17 cellular contexts compared by ENCODE assay signal in genomic region chr7:108419961-108420360, GRCh38. TPM values are rescaled to one million over a fixed set of nuclear protein-coding genes. Genes with fewer than 3 reads are reported as not detected.
DNase-seq lines count a peak whose midpoint lies in the region; ATAC-seq, FAIRE-seq and TF ChIP-seq lines count a peak whose summit lies in the region.
"Had no signal": no experiment of that assay in that cellular context is flagged by ENCODE, and none has a peak within 500 bp of the region (broad histone marks: within the 10 kb centered on the region; RNA-seq: fewer than 3 reads in every experiment).

No MANE protein-coding gene starts in this region.

- peaks cover 91% of the 10 kb centered on the region for H3K4me1 ChIP-seq in A549

- H3K27ac ChIP-seq in A549 (peak overlapping the region; percentile 82 to 83), substantia nigra (ENCODE audit: low read depth, low read length, poor library complexity, severe bottlenecking) (no peak overlapping the region)

- no peaks in the 10 kb centered on the region for H3K36me3 Mint-ChIP-seq in activated naive CD8-positive, alpha-beta T cell treated with anti-CD3 and anti-CD28 coated beads, Interleukin-2, amount 50 U/mL, for 24 hours (ENCODE audit: low read depth)
- H3K36me3 Mint-ChIP-seq: CD8-positive, alpha-beta T cell had no signal

- H3K4me2 ChIP-seq in A549: peak overlapping the region; percentile 88
- H3K4me2 ChIP-seq: GM23338 had no signal

- CTCF ChIA-PET in A549 (lab: Yijun Ruan, JAX): interaction anchor here (0.9 kb wide), 1 partner anchor 33 kb away, joined by 3 read pairs; no protein-coding TSS in a partner anchor

- FAIRE-seq in A549 (lab: Jason Lieb, UNC): peak; percentile 13
- FAIRE-seq in D721Med (lab: Jason Lieb, UNC): peak; percentile 71
- FAIRE-seq: GM19239 had no signal

- H3K27ac Mint-ChIP-seq in activated naive CD8-positive, alpha-beta T cell treated with anti-CD3 and anti-CD28 coated beads, Interleukin-2, amount 50 U/mL, for 24 hours: peak overlapping the region; percentile 58
- H3K27ac Mint-ChIP-seq: CD8-positive, alpha-beta T cell had no signal

- peaks cover 3% of the 10 kb centered on the region for H3K27me3 Mint-ChIP-seq in activated naive CD8-positive, alpha-beta T cell treated with anti-CD3 and anti-CD28 coated beads, Interleukin-2, amount 50 U/mL, for 24 hours

- H3K4me1 Mint-ChIP-seq in activated naive CD8-positive, alpha-beta T cell treated with anti-CD3 and anti-CD28 coated beads, Interleukin-2, amount 50 U/mL, for 24 hours: peaks cover 97% of the 10 kb centered on the region

- no peak for TF ChIP-seq RAD21 in A549 (conservative IDR thresholded peaks at IDR 0.05 in 1 of 2, IDR thresholded peaks at IDR 0.05 in 1 of 2)

- H3K9me3 Mint-ChIP-seq in activated naive CD8-positive, alpha-beta T cell treated with anti-CD3 and anti-CD28 coated beads, Interleukin-2, amount 50 U/mL, for 24 hours: no peaks in the 10 kb centered on the region
- H3K9me3 Mint-ChIP-seq: CD8-positive, alpha-beta T cell; GM23338 had no signal

- H3K4me3 ChIP-seq in A549: peak overlapping the region; percentile 17; the same call in 2 of the 3 replicates
- H3K4me3 ChIP-seq: GM23338 had no signal

- DNase-seq in A549 (ENCODE audit: low read depth in 1 of 2, low spot score in 1 of 2) (no peak), D721Med (ENCODE audit: insufficient read length, low spot score) (no peak), fibroblast of gingiva (ENCODE audit: low read depth) (peak; percentile 75), HPDE6-E6E7 (ENCODE audit: extremely low spot score) (no peak), substantia nigra (lab: John Stamatoyannopoulos, UW) (no peak), NCI-H2029 treated with DMSO at 0.1 percent for 48 hours (lab: John Stamatoyannopoulos, UW) (no peak)
- DNase-seq in activated naive CD8-positive, alpha-beta T cell treated with anti-CD3 and anti-CD28 coated beads, Interleukin-2, amount 50 U/mL, for 24 hours: no peak
- DNase-seq: ACHN; CD8-positive, alpha-beta T cell; KG1; NCI-H1092; NCI-H1694 had no signal

- peak overlapping the region; percentile 19 for H3K4me3 Mint-ChIP-seq in activated naive CD8-positive, alpha-beta T cell treated with anti-CD3 and anti-CD28 coated beads, Interleukin-2, amount 50 U/mL, for 24 hours
- H3K4me3 Mint-ChIP-seq: CD8-positive, alpha-beta T cell; GM23338 had no signal

- POLR2A ChIA-PET in A549 (lab: Yijun Ruan, JAX): interaction anchor here (0.9 kb wide), 1 partner anchor 36 kb away, joined by 3 read pairs; the partner anchor contains the start of gene NRCAM

- no peak for TF ChIP-seq POLR2A in A549 (IDR thresholded peaks at IDR 0.05; ENCODE audit: low read length)

- 0% methylated on average over 1 of the region's 1 CpG for WGBS in A549 (ENCODE audit: missing lambda C conversion rate)

- ATAC-seq in A549 (peak in 1 of 2 experiments; percentile 23; a peak in 3 of 6 replicates), GM21360 (IDR thresholded peaks at IDR 0.05; ENCODE audit: unreplicated experiment) (no peak)
- no peak for ATAC-seq in activated naive CD8-positive, alpha-beta T cell treated with anti-CD3 and anti-CD28 coated beads, Interleukin-2, amount 50 U/mL, for 24 hours
- ATAC-seq: CD8-positive, alpha-beta T cell; GM23338; Panc1; Right ventricle myocardium inferior had no signal

- no peaks in the 10 kb centered on the region for H3K9me3 ChIP-seq in A549

- no peak for TF ChIP-seq EP300 in A549 (IDR thresholded peaks at IDR 0.05)

- no peak for TF ChIP-seq CTCF in A549 (IDR thresholded peaks at IDR 0.05)
- no peak for TF ChIP-seq CTCF in D721Med (IDR thresholded peaks at IDR 0.05; ENCODE audit: insufficient read depth, missing control alignments)

TF ChIP-seq in A549, 52 proteins besides CTCF, POLR2A, EP300 and RAD21:
- TF ChIP-seq GATA3 (IDR thresholded peaks at IDR 0.05; ENCODE audit: borderline replicate concordance) (no peak), POLR2AphosphoS2 (conservative IDR thresholded peaks at IDR 0.05; ENCODE audit: low read length) (no peak), ZSCAN20 (CRISPR knock-in tag; IDR thresholded peaks at IDR 0.05) (no peak), HES2 (IDR thresholded peaks at IDR 0.05) (no peak), ESRRA (IDR thresholded peaks at IDR 0.05; ENCODE audit: borderline replicate concordance, low read length) (no peak), CBX2 (IDR thresholded peaks at IDR 0.05; ENCODE audit: borderline replicate concordance, low read depth) (no peak), ATOH8 (CRISPR knock-in tag; IDR thresholded peaks at IDR 0.05; ENCODE audit: low read depth) (no peak), E2F6 (IDR thresholded peaks at IDR 0.05; ENCODE audit: borderline replicate concordance, low read depth) (no peak), NR3C1 (IDR thresholded peaks at IDR 0.05) (no peak), MAX (IDR thresholded peaks at IDR 0.05) (no peak), SREBF2 (IDR thresholded peaks at IDR 0.05) (no peak), KDM1A (IDR thresholded peaks at IDR 0.05; ENCODE audit: low read depth) (no peak), RNF2 (IDR thresholded peaks at IDR 0.05; ENCODE audit: borderline replicate concordance, low read depth) (no peak), HOXB5 (CRISPR knock-in tag; IDR thresholded peaks at IDR 0.05) (no peak), CBX8 (IDR thresholded peaks at IDR 0.05) (no peak), EHF (CRISPR knock-in tag; IDR thresholded peaks at IDR 0.05) (no peak), KDM5A (IDR thresholded peaks at IDR 0.05) (no peak), HOXA7 (CRISPR knock-in tag; IDR thresholded peaks at IDR 0.05) (no peak), TFCP2L1 (CRISPR knock-in tag; IDR thresholded peaks at IDR 0.05) (no peak)

RNA-seq across cellular contexts. Expression of gene NRCAM, which starts 36.3 kb away (rescaled TPM):
- polyA plus RNA-seq in A549 (2011; rRNA removed) (189 and 210 TPM in 2 replicates), A549 (2017; fragmentation: RNase III; extraction: RNeasy Plus Mini Kit Qiagen cat#74134 plus additional on column Dnase treatment) (123 to 134 TPM (median 129 TPM) in 3 replicates)
- polyA plus RNA-seq in A549 (2012; cell fraction: cytosol; rRNA removed): 35.0 and 38.0 TPM in 2 replicates
- polyA plus RNA-seq in A549 (2012; cell fraction: nucleus; rRNA removed): 41.3 and 67.1 TPM in 2 replicates
- 198 and 200 TPM in 2 replicates for polyA minus RNA-seq in A549 (2011; rRNA and poly(A)+ RNA removed)
